Comparison of ENCODE assay signal across 9 cellular contexts in genomic region chr9:84170521-84171141, GRCh38.
DNase-seq lines count a peak whose midpoint lies in the region; ATAC-seq and TF ChIP-seq lines count a peak whose summit lies in the region.
"Had no signal": no experiment of that assay in that cellular context is flagged by ENCODE, and none has a peak within 500 bp of the region (broad histone marks: within the 10 kb centered on the region; RNA-seq: fewer than 3 reads in every experiment).

No MANE protein-coding gene starts in this region.

- no peak overlapping the region for H3K4me3 Mint-ChIP-seq in activated naive CD4-positive, alpha-beta T cell treated with anti-CD3 and anti-CD28 coated beads, Interleukin-2, amount 10 ng/mL, durations not matched to agents 7 days and 5 days

- DNase-seq in HS-27A (ENCODE audit: low read depth) (peak; percentile 86), adrenal gland (peak in 6 of 7 donors; percentile 36 to 70 (median 49)), left ventricle myocardium superior (peak; percentile 93), stomach (peak; percentile 64), NOMO-1 treated with dmso at 0.1 percent for 144 hours (lab: John Stamatoyannopoulos, UW; ENCODE audit: unreplicated experiment) (no peak), DMS53 treated with DMSO at 0.1 percent for 48 hours (lab: John Stamatoyannopoulos, UW; ENCODE audit: unreplicated experiment) (no peak), GDM1 (lab: John Stamatoyannopoulos, UW) (no peak)
- DNase-seq in activated naive CD4-positive, alpha-beta T cell treated with anti-CD3 and anti-CD28 coated beads, Interleukin-2, amount 10 ng/mL, durations not matched to agents 7 days and 5 days: no peak
- DNase-seq: activated CD4-positive, alpha-beta T cell treated with anti-CD3 and anti-CD28 coated beads for 48 hours had no signal

- no peaks in the 10 kb centered on the region for H3K4me1 ChIP-seq in adrenal gland (replicated peaks in 1 of 2)
- peaks cover 0 to 23% (median 17%) of the 10 kb centered on the region in 4 donors for H3K4me1 ChIP-seq in stomach

- H3K36me3 Mint-ChIP-seq in activated naive CD4-positive, alpha-beta T cell treated with anti-CD3 and anti-CD28 coated beads, Interleukin-2, amount 10 ng/mL, durations not matched to agents 7 days and 5 days: no peaks in the 10 kb centered on the region

- H3K9me3 ChIP-seq in adrenal gland (replicated peaks in 1 of 3) (no peaks in the 10 kb centered on the region), stomach (no peaks in the 10 kb centered on the region)

- TF ChIP-seq EP300 in stomach (IDR thresholded peaks at IDR 0.05): no peak

- H3K27me3 ChIP-seq in adrenal gland: no peaks in the 10 kb centered on the region
- no peaks in the 10 kb centered on the region for H3K27me3 ChIP-seq in stomach

- peaks cover 8% of the 10 kb centered on the region for H3K4me1 Mint-ChIP-seq in activated naive CD4-positive, alpha-beta T cell treated with anti-CD3 and anti-CD28 coated beads, Interleukin-2, amount 10 ng/mL, durations not matched to agents 7 days and 5 days

- ATAC-seq in left ventricle myocardium superior: peak; percentile 97

- no peak for TF ChIP-seq CTCF in adrenal gland (IDR thresholded peaks at IDR 0.05)
- no peak for TF ChIP-seq CTCF in stomach (IDR thresholded peaks at IDR 0.05)

- H3K4me3 ChIP-seq in adrenal gland (no peak overlapping the region), stomach (no peak overlapping the region)

- H3K27ac ChIP-seq in adrenal gland: peak overlapping the region in 1 of 5 donors; percentile 61
- peak overlapping the region in 3 of 5 donors; percentile 25 to 56 (median 49) for H3K27ac ChIP-seq in stomach

- no peaks in the 10 kb centered on the region for H3K9me3 Mint-ChIP-seq in activated naive CD4-positive, alpha-beta T cell treated with anti-CD3 and anti-CD28 coated beads, Interleukin-2, amount 10 ng/mL, durations not matched to agents 7 days and 5 days

- no peak for TF ChIP-seq POLR2A in adrenal gland (IDR thresholded peaks at IDR 0.05)
- TF ChIP-seq POLR2A in stomach (IDR thresholded peaks at IDR 0.05): no peak

- H3K36me3 ChIP-seq in adrenal gland (replicated peaks in 1 of 2): no peaks in the 10 kb centered on the region
- no peaks in the 10 kb centered on the region for H3K36me3 ChIP-seq in stomach

- H3K27me3 Mint-ChIP-seq in activated naive CD4-positive, alpha-beta T cell treated with anti-CD3 and anti-CD28 coated beads, Interleukin-2, amount 10 ng/mL, durations not matched to agents 7 days and 5 days: peaks cover 3% of the 10 kb centered on the region

- intact Hi-C loops in adrenal gland (cut with DNase I) (no loop called here), left ventricle myocardium superior (cut with micrococcal nuclease) (loop anchor here (10.0 kb wide), 3 partner anchors 94 to 216 kb away; a partner anchor contains a TSS), stomach (cut with DNase I; ENCODE audit: low total_unique reads) (no loop called here)

- WGBS in adrenal gland, 4 donors: 59 to 75% (median 72%) methylated on average over 4 to 9 of the region's 9 CpGs
- 52 to 69% (median 59%) methylated on average over 8 to 9 of the region's 9 CpGs for WGBS in stomach, 5 donors

- no peak overlapping the region for H3K27ac Mint-ChIP-seq in activated naive CD4-positive, alpha-beta T cell treated with anti-CD3 and anti-CD28 coated beads, Interleukin-2, amount 10 ng/mL, durations not matched to agents 7 days and 5 days

- CTCF ChIA-PET in activated naive CD4-positive, alpha-beta T cell treated with anti-CD3 and anti-CD28 coated beads, Interleukin-2, amount 10 ng/mL, durations not matched to agents 7 days and 5 days (lab: Charles Lee): no interaction called here

Comparison
In these comparisons a context has a peak if more than half of its experiments do, and no peak if none do; other contexts are left out.
1. DNase-seq: peak in HS-27A (single experiment), adrenal gland (6 of 7), left ventricle myocardium superior (single experiment) and stomach (single experiment); none in NOMO-1 treated with dmso at 0.1 percent for 144 hours (single experiment), activated naive CD4-positive, alpha-beta T cell treated with anti-CD3 and anti-CD28 coated beads, Interleukin-2, amount 10 ng/mL, durations not matched to agents 7 days and 5 days (single experiment), DMS53 treated with DMSO at 0.1 percent for 48 hours (single experiment) and GDM1 (single experiment).